ENCODE assay signal across 2 cellular contexts in the genomic region with DNA sequence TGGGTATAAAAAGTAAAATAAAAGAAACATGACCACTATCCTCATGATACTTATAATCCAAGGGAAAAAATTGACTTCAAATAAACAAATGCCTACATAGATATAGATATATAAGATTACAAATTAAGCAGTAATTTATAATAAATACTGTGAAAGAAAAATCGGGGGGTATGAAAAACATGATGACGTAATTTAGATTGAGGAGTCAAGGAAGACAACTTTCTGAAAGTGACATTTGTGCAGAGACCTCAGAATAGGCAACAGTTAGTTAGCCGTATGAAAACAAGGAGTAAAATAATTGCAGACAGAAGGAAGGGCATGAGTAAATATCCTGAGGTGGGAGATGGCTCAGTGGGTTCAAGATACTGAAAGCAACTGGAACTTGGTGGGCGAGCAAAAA.
A peak's percentile ranks its signal among the peaks of the same experiment; 100 is the strongest.
TF ChIP-seq lines count a peak whose summit lies in the region.

No MANE protein-coding gene starts in this region.

TF ChIP-seq in HepG2, 621 proteins besides CTCF, POLR2A, EP300 and RAD21:
- TF ChIP-seq PRPF4 (IDR thresholded peaks at IDR 0.05; ENCODE audit: low read depth, low read length, poor library complexity, severe bottlenecking) (no peak), RBAK (CRISPR knock-in tag; IDR thresholded peaks at IDR 0.05) (no peak), ATF7 (IDR thresholded peaks at IDR 0.05) (peak; percentile 98), ATF7 (CRISPR knock-in tag; IDR thresholded peaks at IDR 0.05) (no peak), CREB1 (IDR thresholded peaks at IDR 0.05) (peak; percentile 83), CREB1 (CRISPR knock-in tag; IDR thresholded peaks at IDR 0.05) (no peak)

TF ChIP-seq in GM12878, 131 proteins besides CTCF, POLR2A, EP300 and RAD21:
- TF ChIP-seq ATF7 (IDR thresholded peaks at IDR 0.05; ENCODE audit: low read depth) (peak; percentile 41; the same call in 1 of the 2 replicates), SPI1 (IDR thresholded peaks at IDR 0.05; ENCODE audit: borderline replicate concordance, insufficient read depth, low read depth, low read length) (no peak), CREB1 (IDR thresholded peaks at IDR 0.05; ENCODE audit: low read depth) (no peak), MYB (IDR thresholded peaks at IDR 0.05; ENCODE audit: borderline replicate concordance, low read depth, low read length) (no peak)
- TF ChIP-seq, protein P1, sequence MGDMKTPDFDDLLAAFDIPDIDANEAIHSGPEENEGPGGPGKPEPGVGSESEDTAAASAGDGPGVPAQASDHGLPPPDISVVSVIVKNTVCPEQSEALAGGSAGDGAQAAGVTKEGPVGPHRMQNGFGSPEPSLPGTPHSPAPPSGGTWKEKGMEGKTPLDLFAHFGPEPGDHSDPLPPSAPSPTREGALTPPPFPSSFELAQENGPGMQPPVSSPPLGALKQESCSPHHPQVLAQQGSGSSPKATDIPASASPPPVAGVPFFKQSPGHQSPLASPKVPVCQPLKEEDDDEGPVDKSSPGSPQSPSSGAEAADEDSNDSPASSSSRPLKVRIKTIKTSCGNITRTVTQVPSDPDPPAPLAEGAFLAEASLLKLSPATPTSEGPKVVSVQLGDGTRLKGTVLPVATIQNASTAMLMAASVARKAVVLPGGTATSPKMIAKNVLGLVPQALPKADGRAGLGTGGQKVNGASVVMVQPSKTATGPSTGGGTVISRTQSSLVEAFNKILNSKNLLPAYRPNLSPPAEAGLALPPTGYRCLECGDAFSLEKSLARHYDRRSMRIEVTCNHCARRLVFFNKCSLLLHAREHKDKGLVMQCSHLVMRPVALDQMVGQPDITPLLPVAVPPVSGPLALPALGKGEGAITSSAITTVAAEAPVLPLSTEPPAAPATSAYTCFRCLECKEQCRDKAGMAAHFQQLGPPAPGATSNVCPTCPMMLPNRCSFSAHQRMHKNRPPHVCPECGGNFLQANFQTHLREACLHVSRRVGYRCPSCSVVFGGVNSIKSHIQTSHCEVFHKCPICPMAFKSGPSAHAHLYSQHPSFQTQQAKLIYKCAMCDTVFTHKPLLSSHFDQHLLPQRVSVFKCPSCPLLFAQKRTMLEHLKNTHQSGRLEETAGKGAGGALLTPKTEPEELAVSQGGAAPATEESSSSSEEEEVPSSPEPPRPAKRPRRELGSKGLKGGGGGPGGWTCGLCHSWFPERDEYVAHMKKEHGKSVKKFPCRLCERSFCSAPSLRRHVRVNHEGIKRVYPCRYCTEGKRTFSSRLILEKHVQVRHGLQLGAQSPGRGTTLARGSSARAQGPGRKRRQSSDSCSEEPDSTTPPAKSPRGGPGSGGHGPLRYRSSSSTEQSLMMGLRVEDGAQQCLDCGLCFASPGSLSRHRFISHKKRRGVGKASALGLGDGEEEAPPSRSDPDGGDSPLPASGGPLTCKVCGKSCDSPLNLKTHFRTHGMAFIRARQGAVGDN (IDR thresholded peaks at IDR 0.05) = no peak
